ENCODE assay signal across 9 cellular contexts in the genomic region with DNA sequence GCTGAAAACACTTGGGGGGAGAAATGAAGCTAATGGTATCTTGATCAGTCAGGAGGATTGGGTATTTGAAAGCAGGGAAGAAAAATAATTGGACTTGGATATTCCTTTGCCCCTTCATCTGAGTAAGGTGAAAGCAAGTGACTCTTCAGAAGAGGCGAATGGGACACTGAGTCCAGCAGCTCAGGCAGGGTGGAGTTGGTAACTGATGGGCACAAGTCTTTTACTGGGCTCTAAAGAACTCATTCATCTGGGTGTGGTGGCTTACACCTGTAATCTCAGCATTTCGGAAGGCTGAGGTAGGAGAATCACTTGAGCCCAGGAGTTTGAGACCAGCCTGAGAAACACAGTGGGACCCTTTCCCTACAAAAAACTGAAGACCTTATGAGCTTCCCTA. TPM values are rescaled to one million over a fixed set of nuclear protein-coding genes. Genes with fewer than 3 reads are reported as not detected.
A peak's percentile ranks its signal among the peaks of the same experiment; 100 is the strongest.
DNase-seq lines count a peak whose midpoint lies in the region; ATAC-seq, FAIRE-seq and TF ChIP-seq lines count a peak whose summit lies in the region.
"Had no signal": no experiment of that assay in that cellular context is flagged by ENCODE, and none has a peak within 500 bp of the region (broad histone marks: within the 10 kb centered on the region; RNA-seq: fewer than 3 reads in every experiment).

No MANE protein-coding gene starts in this region.

- H3K79me2 ChIP-seq in K562 (ENCODE audit: control insufficient read depth, insufficient read depth, low read length) (peaks cover 97% of the 10 kb centered on the region), PC-3 (ENCODE audit: low read length) (peaks cover 89% of the 10 kb centered on the region)

- TF ChIP-seq CTCF in K562 (IDR thresholded peaks at IDR 0.05 in 2 of 3, conservative IDR thresholded peaks at IDR 0.05 in 1 of 3; ENCODE audit: insufficient read depth in 2 of 3, low read depth in 1 of 3, low read length in 3 of 3) (no peak), tibial nerve (IDR thresholded peaks at IDR 0.05) (no peak), PC-3 (conservative IDR thresholded peaks at IDR 0.05; ENCODE audit: low read depth, low read length) (no peak)

- H3K36me3 Mint-ChIP-seq in activated naive CD4-positive, alpha-beta T cell treated with anti-CD3 and anti-CD28 coated beads for 36 hours (ENCODE audit: low read depth) = peaks cover 54% of the 10 kb centered on the region
- H3K36me3 Mint-ChIP-seq in memory B cell = peaks cover 6% of the 10 kb centered on the region

- no peak for TF ChIP-seq EP300 in K562 (IDR thresholded peaks at IDR 0.05; ENCODE audit: low read length)
- TF ChIP-seq EP300 in tibial nerve (IDR thresholded peaks at IDR 0.05) = no peak

- no peak for TF ChIP-seq POLR2A in K562 (conservative IDR thresholded peaks at IDR 0.05)
- no peak for TF ChIP-seq POLR2A in tibial nerve (IDR thresholded peaks at IDR 0.05)

- H3K9ac ChIP-seq in K562 (ENCODE audit: insufficient read depth in 1 of 2, low read depth in 2 of 2, low read length in 2 of 2) = peak overlapping the region; percentile 66 to 84; a peak in 3 of 4 replicates
- H3K9ac ChIP-seq in PC-3 (ENCODE audit: low read length) = no peak overlapping the region

- H4K20me1 ChIP-seq in K562 (replicated peaks; ENCODE audit: control insufficient read depth, insufficient read depth, low read length) (no peaks in the 10 kb centered on the region), PC-3 (ENCODE audit: low read length) (no peaks in the 10 kb centered on the region)

- H3K36me3 ChIP-seq in K562 (ENCODE audit: control insufficient read depth, insufficient read depth, low read length) (peaks cover 37% of the 10 kb centered on the region), tibial nerve (no peaks in the 10 kb centered on the region), PC-3 (ENCODE audit: low read depth, low read length) (no peaks in the 10 kb centered on the region)

- no TSS peak for BruUV-seq in K562 (replicated peaks; lab: Mats Ljungman, UMichigan)
- BruUV-seq in PC-3 (replicated peaks; lab: Mats Ljungman, UMichigan) = no TSS peak

- H3K4me3 ChIP-seq in K562 = peak overlapping the region; percentile 20; the same call in 1 of the 2 replicates
- peak overlapping the region in 2 of 4 donors; percentile 4 to 17 for H3K4me3 ChIP-seq in tibial nerve
- H3K4me3 ChIP-seq in PC-3 (ENCODE audit: low read length) = no peak overlapping the region

- no peak for TF ChIP-seq RAD21 in K562 (CRISPR knock-in tag; conservative IDR thresholded peaks at IDR 0.05 in 1 of 2, IDR thresholded peaks at IDR 0.05 in 1 of 2)

- 53% methylated on average over 2 of the region's 2 CpGs for WGBS in K562 (ENCODE audit: insufficient coverage, low coverage, missing lambda C conversion rate)
- WGBS in tibial nerve, 2 donors = 70 to 83% methylated on average over 2 of the region's 2 CpGs

- CTCF ChIA-PET in activated naive CD4-positive, alpha-beta T cell treated with anti-CD3 and anti-CD28 coated beads for 36 hours (lab: Charles Lee) = interaction anchor here (0.6 to 1.0 kb wide), 3 partner anchors 136 to 1529 kb away, joined by 3 read pairs; no protein-coding TSS in a partner anchor
- CTCF ChIA-PET in K562 (lab: Yijun Ruan, JAX; ENCODE audit: low intra/inter-chr PET ratio) = no interaction called here
- CTCF ChIA-PET in PC-3 (lab: Charles Lee) = no interaction called here

- no peaks in the 10 kb centered on the region for H3K9me2 ChIP-seq in PC-3 (replicated peaks; ENCODE audit: low read length)

- intact Hi-C loops in activated naive CD4-positive, alpha-beta T cell treated with anti-CD3 and anti-CD28 coated beads for 36 hours (cut with micrococcal nuclease) = no loop called here
- intact Hi-C loops in K562 (cut with micrococcal nuclease) (no loop called here), PC-3 (cut with micrococcal nuclease) (no loop called here)

- H3K4me3 Mint-ChIP-seq in activated naive CD4-positive, alpha-beta T cell treated with anti-CD3 and anti-CD28 coated beads for 36 hours = peak overlapping the region; percentile 82
- H3K4me3 Mint-ChIP-seq in memory B cell = peak overlapping the region; percentile 75

- DNase-seq in activated naive CD4-positive, alpha-beta T cell treated with anti-CD3 and anti-CD28 coated beads for 36 hours = no peak
- no peak for DNase-seq in activated naive CD4-positive, alpha-beta T cell treated with Interleukin-2 at 50 U/mL for 16 hours
- no peak for DNase-seq in K562 (ENCODE audit: extremely low read depth in 1 of 4, low spot score in 3 of 4)
- DNase-seq in memory B cell (ENCODE audit: low spot score in 2 of 2) = no peak
- DNase-seq in tibial nerve (ENCODE audit: low spot score in 2 of 2) = no peak
- no peak for DNase-seq in stimulated activated CD4-positive, alpha-beta T cell treated with anti-CD3 and anti-CD28 coated beads, Interleukin-4, amount 100 ng/mL, for 4 hours
- DNase-seq in PC-3 = no peak
- no peak for DNase-seq in NK-92 (lab: John Stamatoyannopoulos, UW; ENCODE audit: unreplicated experiment)

- H3F3A ChIP-seq in PC-3 (ENCODE audit: low read length, unreplicated experiment) = no peaks in the 10 kb centered on the region

- H2AFZ ChIP-seq in K562 (ENCODE audit: low read depth, low read length) (no peak overlapping the region), PC-3 (ENCODE audit: low read length) (no peak overlapping the region)

- no peaks in the 10 kb centered on the region for H3K9me1 ChIP-seq in K562 (ENCODE audit: control insufficient read depth, insufficient read depth, low read length)

- POLR2A ChIA-PET in K562 (lab: Yijun Ruan, JAX) (interaction anchor here (1.0 to 1.4 kb wide), 2 partner anchors 10 to 55 kb away, joined by 3 to 7 read pairs; a partner anchor contains a TSS), PC-3 (lab: Charles Lee; ENCODE audit: unreplicated experiment) (no interaction called here)

- peaks cover 34 to 76% of the 10 kb centered on the region in 2 experiments for H3K4me1 ChIP-seq in K562 (replicated peaks in 1 of 2; ENCODE audit: control insufficient read depth in 2 of 2, insufficient read depth in 2 of 2, low read length in 2 of 2)
- H3K4me1 ChIP-seq in tibial nerve = peaks cover 0 to 100% (median 91%) of the 10 kb centered on the region in 4 donors
- H3K4me1 ChIP-seq in PC-3 (ENCODE audit: insufficient read depth, low read length) = peaks cover 27% of the 10 kb centered on the region

- H3K9me3 ChIP-seq in K562 (replicated peaks; ENCODE audit: control insufficient read depth, insufficient read depth, low read depth, low read length) (no peaks in the 10 kb centered on the region), tibial nerve (no peaks in the 10 kb centered on the region), PC-3 (ENCODE audit: low read length) (no peaks in the 10 kb centered on the region)

- no peak for FAIRE-seq in K562 (lab: Jason Lieb, UNC)

- H3K4me2 ChIP-seq in K562 (ENCODE audit: insufficient read depth, low read length) (peak overlapping the region; percentile 82), PC-3 (ENCODE audit: low read length) (no peak overlapping the region)

- ATAC-seq in K562 (no peak), memory B cell (ENCODE audit: low read depth) (no peak), PC-3 (no peak)

- H3K9me3 Mint-ChIP-seq in activated naive CD4-positive, alpha-beta T cell treated with anti-CD3 and anti-CD28 coated beads for 36 hours = no peaks in the 10 kb centered on the region
- H3K9me3 Mint-ChIP-seq in memory B cell = no peaks in the 10 kb centered on the region

- in situ Hi-C loops in K562 (cut with MboI) = no loop called here

- H3K27me3 ChIP-seq in K562 (ENCODE audit: control insufficient read depth in 2 of 2, insufficient read depth in 2 of 2, low read length in 2 of 2) (no peaks in the 10 kb centered on the region), tibial nerve (no peaks in the 10 kb centered on the region), PC-3 (ENCODE audit: low read length) (no peaks in the 10 kb centered on the region)

- no peaks in the 10 kb centered on the region for H3K27me3 Mint-ChIP-seq in activated naive CD4-positive, alpha-beta T cell treated with anti-CD3 and anti-CD28 coated beads for 36 hours (ENCODE audit: low read depth)
- H3K27me3 Mint-ChIP-seq in memory B cell = no peaks in the 10 kb centered on the region

- H3K27ac ChIP-seq in K562 (ENCODE audit: extremely low read depth, low read depth, low read length) (peak overlapping the region; percentile 82), tibial nerve (peak overlapping the region; percentile 61 to 100 (median 92)), PC-3 (ENCODE audit: low read length) (no peak overlapping the region)
- H3K27ac ChIP-seq: C4-2B had no signal

- peaks cover 66% of the 10 kb centered on the region for H3K4me1 Mint-ChIP-seq in activated naive CD4-positive, alpha-beta T cell treated with anti-CD3 and anti-CD28 coated beads for 36 hours (ENCODE audit: low read depth)
- H3K4me1 Mint-ChIP-seq in memory B cell = peaks cover 65% of the 10 kb centered on the region

- peak overlapping the region; percentile 100 for H3K27ac Mint-ChIP-seq in activated naive CD4-positive, alpha-beta T cell treated with anti-CD3 and anti-CD28 coated beads for 36 hours
- H3K27ac Mint-ChIP-seq in memory B cell = peak overlapping the region; percentile 99

RNA-seq across cellular contexts. Expression of a gene that starts 11.2 kb away (rescaled TPM):
- total RNA-seq in activated naive CD4-positive, alpha-beta T cell treated with anti-CD3 and anti-CD28 coated beads for 36 hours = 100 to 1,000 TPM; 214 to 222 TPM
- total RNA-seq in K562 (2011; cell fraction: chromatin; rRNA removed; ENCODE audit: low replicate concordance) = 362 and 472 TPM in 2 replicates
- 167 and 172 TPM in 2 replicates for total RNA-seq in K562 (2011; cell fraction: nucleolus; rRNA removed)
- 230 and 255 TPM in 2 replicates for total RNA-seq in K562 (2011; cell fraction: nucleoplasm; rRNA removed)
- total RNA-seq in K562 (2014; rRNA removed) (46.0 and 48.6 TPM in 2 replicates), K562 (2014; rRNA removed; fragmentation: Illumina TruSeq; extraction: Trizol) (73.6 and 95.3 TPM in 2 replicates), K562 (2015; rRNA removed; fragmentation: Illumina TruSeq; extraction: Trizol) (32.9 and 39.4 TPM in 2 replicates), K562 (2021) (66.4 and 78.4 TPM in 2 replicates), tibial nerve (100 to 1,000 TPM; 158 to 284 (median 220) TPM), PC-3 (2014; rRNA removed) (32.1 and 33.5 TPM in 2 replicates)
- polyA plus RNA-seq in K562 (2011; rRNA removed) (55.5 and 102 TPM in 2 replicates), K562 (2014; fragmentation: Illumina TruSeq; extraction: Trizol) (54.0 and 55.1 TPM in 2 replicates), K562 (2014; fragmentation: Nextera tagmentation; extraction: Ambion mirVana) (10 to 100 TPM; 27.5 to 30.3 TPM), K562 (2014; rRNA removed) (45.6 and 55.9 TPM in 2 replicates)
- 42.6 and 44.2 TPM in 2 replicates for polyA plus RNA-seq in K562 (2011; cell fraction: cytosol; rRNA removed)
- 65.0 and 100 TPM in 2 replicates for polyA plus RNA-seq in K562 (2011; cell fraction: nucleus; rRNA removed)
- polyA plus RNA-seq in K562 (2012) = 48.8 and 58.4 TPM in 2 replicates
- polyA minus RNA-seq in K562 (2011; rRNA and poly(A)+ RNA removed) = 142 and 164 TPM in 2 replicates
- polyA minus RNA-seq in K562 (2011; cell fraction: cytosol; rRNA and poly(A)+ RNA removed) = 41.0 and 53.7 TPM in 2 replicates
- polyA minus RNA-seq in K562 (2011; cell fraction: nucleus; rRNA and poly(A)+ RNA removed) = 135 and 142 TPM in 2 replicates

RNA-seq across cellular contexts. Expression of a gene that starts 55.3 kb away (rescaled TPM):
- total RNA-seq in activated naive CD4-positive, alpha-beta T cell treated with anti-CD3 and anti-CD28 coated beads for 36 hours = 100 to 1,000 TPM; 159 to 162 TPM
- 4.1 and 9.5 TPM in 2 replicates for total RNA-seq in K562 (2011; cell fraction: chromatin; rRNA removed; ENCODE audit: low replicate concordance)
- total RNA-seq in K562 (2011; cell fraction: nucleolus; rRNA removed) = 6.4 and 7.8 TPM in 2 replicates
- 11.7 and 11.8 TPM in 2 replicates for total RNA-seq in K562 (2011; cell fraction: nucleoplasm; rRNA removed)
- total RNA-seq in K562 (2014; rRNA removed) (116 and 156 TPM in 2 replicates), K562 (2014; rRNA removed; fragmentation: Illumina TruSeq; extraction: Trizol) (202 and 209 TPM in 2 replicates), K562 (2015; rRNA removed; fragmentation: Illumina TruSeq; extraction: Trizol) (138 and 152 TPM in 2 replicates), K562 (2021) (127 and 142 TPM in 2 replicates), tibial nerve (10 to 100 TPM; 30.8 to 55.7 (median 52.1) TPM), PC-3 (2014; rRNA removed) (154 and 176 TPM in 2 replicates)
- polyA plus RNA-seq in K562 (2011; rRNA removed) (121 and 152 TPM in 2 replicates), K562 (2014; fragmentation: Illumina TruSeq; extraction: Trizol) (126 and 130 TPM in 2 replicates), K562 (2014; fragmentation: Nextera tagmentation; extraction: Ambion mirVana) (100 to 1,000 TPM; 679 to 786 TPM), K562 (2014; rRNA removed) (230 and 235 TPM in 2 replicates)
- 21.4 and 72.0 TPM in 2 replicates for polyA plus RNA-seq in K562 (2011; cell fraction: cytosol; rRNA removed)
- 13.2 and 33.7 TPM in 2 replicates for polyA plus RNA-seq in K562 (2011; cell fraction: nucleus; rRNA removed)
- polyA plus RNA-seq in K562 (2012) = 97.7 and 221 TPM in 2 replicates
- 53.1 and 53.6 TPM in 2 replicates for polyA minus RNA-seq in K562 (2011; rRNA and poly(A)+ RNA removed)
- polyA minus RNA-seq in K562 (2011; cell fraction: cytosol; rRNA and poly(A)+ RNA removed) = 14.2 and 17.0 TPM in 2 replicates
- polyA minus RNA-seq in K562 (2011; cell fraction: nucleus; rRNA and poly(A)+ RNA removed) = 4.7 and 12.2 TPM in 2 replicates

RNA-seq across cellular contexts. Expression of a gene that starts 55.7 kb away (rescaled TPM):
- 10 to 100 TPM; 19.1 TPM for total RNA-seq in activated naive CD4-positive, alpha-beta T cell treated with anti-CD3 and anti-CD28 coated beads for 36 hours
- 36.2 and 109 TPM in 2 replicates for total RNA-seq in K562 (2011; cell fraction: chromatin; rRNA removed; ENCODE audit: low replicate concordance)
- 18.8 and 22.1 TPM in 2 replicates for total RNA-seq in K562 (2011; cell fraction: nucleolus; rRNA removed)
- 55.3 and 96.3 TPM in 2 replicates for total RNA-seq in K562 (2011; cell fraction: nucleoplasm; rRNA removed)
- 5.4 TPM in 2 replicates for total RNA-seq in K562 (2014; rRNA removed)
- total RNA-seq in K562 (2014; rRNA removed; fragmentation: Illumina TruSeq; extraction: Trizol) = 15.6 and 16.9 TPM in 2 replicates
- total RNA-seq in K562 (2015; rRNA removed; fragmentation: Illumina TruSeq; extraction: Trizol) = 11.1 and 12.8 TPM in 2 replicates
- total RNA-seq in K562 (2021) = 18.9 and 20.0 TPM in 2 replicates
- polyA plus RNA-seq in K562 (2011; rRNA removed) = 12.2 and 14.9 TPM in 2 replicates
- 2.4 and 4.6 TPM in 2 replicates for polyA plus RNA-seq in K562 (2011; cell fraction: cytosol; rRNA removed)
- 12.1 and 15.4 TPM in 2 replicates for polyA plus RNA-seq in K562 (2011; cell fraction: nucleus; rRNA removed)
- polyA plus RNA-seq in K562 (2012) = 3.8 TPM in 2 replicates
- 6.3 and 8.5 TPM in 2 replicates for polyA plus RNA-seq in K562 (2014; fragmentation: Illumina TruSeq; extraction: Trizol)
- 1 to 10 TPM; 7.5 to 9.8 TPM for polyA plus RNA-seq in K562 (2014; fragmentation: Nextera tagmentation; extraction: Ambion mirVana)
- 5.2 and 5.5 TPM in 2 replicates for polyA plus RNA-seq in K562 (2014; rRNA removed)
- polyA minus RNA-seq in K562 (2011; rRNA and poly(A)+ RNA removed) = 33.9 and 39.3 TPM in 2 replicates
- 8.9 and 12.0 TPM in 2 replicates for polyA minus RNA-seq in K562 (2011; cell fraction: cytosol; rRNA and poly(A)+ RNA removed)
- 23.7 and 39.7 TPM in 2 replicates for polyA minus RNA-seq in K562 (2011; cell fraction: nucleus; rRNA and poly(A)+ RNA removed)
- total RNA-seq in tibial nerve = 10 to 100 TPM; 17.3 to 27.9 (median 18.6) TPM
- total RNA-seq in PC-3 (2014; rRNA removed) = 3.6 and 5.5 TPM in 2 replicates

RNA-seq across cellular contexts. Expression of a gene that starts 55.8 kb away (rescaled TPM):
- total RNA-seq in activated naive CD4-positive, alpha-beta T cell treated with anti-CD3 and anti-CD28 coated beads for 36 hours = 10 to 100 TPM; 22.0 to 22.1 TPM
- total RNA-seq in K562 (2011; cell fraction: chromatin; rRNA removed; ENCODE audit: low replicate concordance) = 75.0 and 98.6 TPM in 2 replicates
- 34.9 and 39.4 TPM in 2 replicates for total RNA-seq in K562 (2011; cell fraction: nucleolus; rRNA removed)
- total RNA-seq in K562 (2011; cell fraction: nucleoplasm; rRNA removed) = 55.7 and 65.5 TPM in 2 replicates
- total RNA-seq in K562 (2014; rRNA removed) = 10.8 TPM in 2 replicates
- 17.4 and 19.7 TPM in 2 replicates for total RNA-seq in K562 (2014; rRNA removed; fragmentation: Illumina TruSeq; extraction: Trizol)
- 10.7 and 12.6 TPM in 2 replicates for total RNA-seq in K562 (2015; rRNA removed; fragmentation: Illumina TruSeq; extraction: Trizol)
- 12.1 and 12.2 TPM in 2 replicates for total RNA-seq in K562 (2021)
- 20.4 and 21.9 TPM in 2 replicates for polyA plus RNA-seq in K562 (2011; rRNA removed)
- polyA plus RNA-seq in K562 (2011; cell fraction: cytosol; rRNA removed) = 8.4 and 12.9 TPM in 2 replicates
- 16.1 and 18.3 TPM in 2 replicates for polyA plus RNA-seq in K562 (2011; cell fraction: nucleus; rRNA removed)
- polyA plus RNA-seq in K562 (2012) = 7.7 and 9.6 TPM in 2 replicates
- 9.9 and 10.6 TPM in 2 replicates for polyA plus RNA-seq in K562 (2014; fragmentation: Illumina TruSeq; extraction: Trizol)
- 1 to 10 TPM; 7.1 to 7.2 TPM for polyA plus RNA-seq in K562 (2014; fragmentation: Nextera tagmentation; extraction: Ambion mirVana)
- polyA plus RNA-seq in K562 (2014; rRNA removed) = 8.0 and 9.9 TPM in 2 replicates
- 34.7 TPM in 2 replicates for polyA minus RNA-seq in K562 (2011; rRNA and poly(A)+ RNA removed)
- polyA minus RNA-seq in K562 (2011; cell fraction: cytosol; rRNA and poly(A)+ RNA removed) = 13.5 and 13.9 TPM in 2 replicates
- polyA minus RNA-seq in K562 (2011; cell fraction: nucleus; rRNA and poly(A)+ RNA removed) = 13.9 and 32.2 TPM in 2 replicates
- 10 to 100 TPM in 2 of 4 donors, 1 to 10 TPM in 2; 6.1 to 21.4 (median 11.2) TPM for total RNA-seq in tibial nerve
- 1.3 and 4.2 TPM in 2 replicates for total RNA-seq in PC-3 (2014; rRNA removed)
